ENCODE assay signal across 8 cellular contexts in the genomic region with DNA sequence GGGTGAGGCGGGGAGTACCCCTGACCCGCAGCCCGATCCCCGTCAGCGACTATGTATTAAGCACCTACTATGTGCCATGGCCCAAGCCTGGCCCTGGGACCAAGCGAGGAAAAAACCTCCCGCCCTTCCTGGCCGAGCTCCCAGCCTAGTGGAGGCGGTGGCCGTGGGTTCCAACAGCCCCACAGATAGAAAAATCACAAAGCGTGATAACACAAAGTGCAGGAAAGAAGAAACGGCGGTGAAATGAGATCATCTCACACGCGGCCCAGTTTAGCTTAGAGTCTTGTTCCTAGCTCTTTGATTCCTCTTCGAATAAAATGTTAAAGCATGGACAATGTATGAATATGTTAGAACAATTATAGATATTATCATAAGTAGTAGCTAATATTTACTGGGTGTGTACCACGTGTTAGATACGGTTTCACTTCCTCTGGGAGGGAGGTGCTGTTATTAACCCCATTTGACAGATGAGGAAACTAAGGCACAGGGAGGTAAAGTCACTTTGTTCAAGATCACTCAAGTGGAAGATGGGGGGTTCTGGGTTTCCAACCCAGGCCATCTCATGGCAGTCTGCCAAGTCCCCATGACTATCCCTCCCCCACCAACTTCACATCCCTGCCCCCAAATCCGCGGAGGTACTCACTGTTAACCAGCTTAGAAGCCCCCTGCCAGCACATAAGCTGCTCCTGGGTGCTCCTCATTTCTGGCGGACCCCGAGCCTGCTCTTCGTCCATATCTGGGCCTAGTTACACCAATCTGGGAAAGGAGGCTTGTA. TPM values are rescaled to one million over a fixed set of nuclear protein-coding genes. Genes with fewer than 3 reads are reported as not detected.
DNase-seq lines count a peak whose midpoint lies in the region; ATAC-seq and TF ChIP-seq lines count a peak whose summit lies in the region.

No MANE protein-coding gene starts in this region.

- H3K36me3 Mint-ChIP-seq in activated naive CD4-positive, alpha-beta T cell treated with anti-CD3 and anti-CD28 coated beads for 36 hours (ENCODE audit: low read depth): no peaks in the 10 kb centered on the region
- H3K36me3 Mint-ChIP-seq in activated naive CD4-positive, alpha-beta T cell treated with anti-CD3 and anti-CD28 coated beads, Interleukin-2, amount 50 U/mL, for 72 hours: no peaks in the 10 kb centered on the region
- H3K36me3 Mint-ChIP-seq in T-helper 2 cell treated with Interferon-gamma antibody and Interleukin-4, amounts not matched to agents 5 μg/mL and 100 μg/mL, for 36 hours (ENCODE audit: low read depth): no peaks in the 10 kb centered on the region
- H3K36me3 Mint-ChIP-seq in progenitor cell of endocrine pancreas (ENCODE audit: insufficient read depth): no peaks in the 10 kb centered on the region

- CTCF ChIA-PET in activated naive CD4-positive, alpha-beta T cell treated with anti-CD3 and anti-CD28 coated beads for 36 hours (lab: Charles Lee): interaction anchor here (0.5 to 4.0 kb wide), 25 partner anchors 8 to 191 kb away, joined by 3 to 35 read pairs (median 5); a partner anchor contains a TSS

- no peak for ATAC-seq in activated naive CD4-positive, alpha-beta T cell treated with anti-CD3 and anti-CD28 coated beads, Interleukin-2, amount 50 U/mL, for 72 hours
- ATAC-seq in upper lobe of right lung: no peak
- no peak for ATAC-seq in GM21528 (IDR thresholded peaks at IDR 0.05; ENCODE audit: low FRiP score, unreplicated experiment)

- DNase-seq in activated naive CD4-positive, alpha-beta T cell treated with anti-CD3 and anti-CD28 coated beads for 36 hours: no peak
- DNase-seq in activated naive CD4-positive, alpha-beta T cell treated with anti-CD3 and anti-CD28 coated beads, Interleukin-2, amount 50 U/mL, for 72 hours (ENCODE audit: low spot score in 2 of 2): no peak
- no peak for DNase-seq in T-helper 2 cell treated with Interferon-gamma antibody and Interleukin-4, amounts not matched to agents 5 μg/mL and 100 μg/mL, for 36 hours (ENCODE audit: low spot score)
- DNase-seq in upper lobe of right lung: no peak
- no peak for DNase-seq in activated CD8-positive, alpha-beta memory T cell treated with anti-CD3 and anti-CD28 coated beads for 24 hours
- no peak for DNase-seq in progenitor cell of endocrine pancreas (ENCODE audit: low spot score, unreplicated experiment)

- no peaks in the 10 kb centered on the region for H3K9me3 ChIP-seq in iPS-18c (ENCODE audit: control insufficient read depth, insufficient read depth, low read length)
- H3K9me3 ChIP-seq in upper lobe of right lung: no peaks in the 10 kb centered on the region

- peaks cover 30% of the 10 kb centered on the region for H3K4me1 Mint-ChIP-seq in activated naive CD4-positive, alpha-beta T cell treated with anti-CD3 and anti-CD28 coated beads for 36 hours (ENCODE audit: low read depth)
- peaks cover 21% of the 10 kb centered on the region for H3K4me1 Mint-ChIP-seq in T-helper 2 cell treated with Interferon-gamma antibody and Interleukin-4, amounts not matched to agents 5 μg/mL and 100 μg/mL, for 36 hours (ENCODE audit: low read depth)
- H3K4me1 Mint-ChIP-seq in progenitor cell of endocrine pancreas (ENCODE audit: low read depth): peaks cover 14% of the 10 kb centered on the region

- H3K27ac ChIP-seq in upper lobe of right lung: no peak overlapping the region

- H3K4me3 Mint-ChIP-seq in activated naive CD4-positive, alpha-beta T cell treated with anti-CD3 and anti-CD28 coated beads for 36 hours: peak overlapping the region; percentile 74
- H3K4me3 Mint-ChIP-seq in T-helper 2 cell treated with Interferon-gamma antibody and Interleukin-4, amounts not matched to agents 5 μg/mL and 100 μg/mL, for 36 hours: peak overlapping the region; percentile 71
- H3K4me3 Mint-ChIP-seq in progenitor cell of endocrine pancreas (ENCODE audit: low read depth): no peak overlapping the region

- H3K27me3 Mint-ChIP-seq in activated naive CD4-positive, alpha-beta T cell treated with anti-CD3 and anti-CD28 coated beads for 36 hours (ENCODE audit: low read depth): peaks cover 4% of the 10 kb centered on the region
- H3K27me3 Mint-ChIP-seq in T-helper 2 cell treated with Interferon-gamma antibody and Interleukin-4, amounts not matched to agents 5 μg/mL and 100 μg/mL, for 36 hours (ENCODE audit: low read depth): peaks cover 35% of the 10 kb centered on the region
- peaks cover 63% of the 10 kb centered on the region for H3K27me3 Mint-ChIP-seq in progenitor cell of endocrine pancreas

- no peak overlapping the region for H3K27ac Mint-ChIP-seq in activated naive CD4-positive, alpha-beta T cell treated with anti-CD3 and anti-CD28 coated beads for 36 hours
- peak overlapping the region in 1 of 2 donors; percentile 90 for H3K27ac Mint-ChIP-seq in activated naive CD4-positive, alpha-beta T cell treated with anti-CD3 and anti-CD28 coated beads, Interleukin-2, amount 50 U/mL, for 72 hours
- peak overlapping the region; percentile 78 for H3K27ac Mint-ChIP-seq in T-helper 2 cell treated with Interferon-gamma antibody and Interleukin-4, amounts not matched to agents 5 μg/mL and 100 μg/mL, for 36 hours
- no peak overlapping the region for H3K27ac Mint-ChIP-seq in progenitor cell of endocrine pancreas

- peak overlapping the region; percentile 64; the same call in 1 of the 2 replicates for H3K4me3 ChIP-seq in iPS-18c (ENCODE audit: insufficient read depth, low read depth, low read length)
- peak overlapping the region; percentile 10 for H3K4me3 ChIP-seq in upper lobe of right lung

- peaks cover 12% of the 10 kb centered on the region for H3K27me3 ChIP-seq in upper lobe of right lung

- H3K9me3 Mint-ChIP-seq in activated naive CD4-positive, alpha-beta T cell treated with anti-CD3 and anti-CD28 coated beads for 36 hours: no peaks in the 10 kb centered on the region
- no peaks in the 10 kb centered on the region for H3K9me3 Mint-ChIP-seq in activated naive CD4-positive, alpha-beta T cell treated with anti-CD3 and anti-CD28 coated beads, Interleukin-2, amount 50 U/mL, for 72 hours
- no peaks in the 10 kb centered on the region for H3K9me3 Mint-ChIP-seq in T-helper 2 cell treated with Interferon-gamma antibody and Interleukin-4, amounts not matched to agents 5 μg/mL and 100 μg/mL, for 36 hours
- H3K9me3 Mint-ChIP-seq in progenitor cell of endocrine pancreas (ENCODE audit: low read depth): no peaks in the 10 kb centered on the region

- no peaks in the 10 kb centered on the region for H3K36me3 ChIP-seq in upper lobe of right lung

- TF ChIP-seq CTCF in upper lobe of right lung (IDR thresholded peaks at IDR 0.05): no peak
- no peak for TF ChIP-seq CTCF in progenitor cell of endocrine pancreas (IDR thresholded peaks at IDR 0.05; ENCODE audit: unreplicated experiment)

- intact Hi-C loops in activated naive CD4-positive, alpha-beta T cell treated with anti-CD3 and anti-CD28 coated beads for 36 hours (cut with micrococcal nuclease): loop anchor here (1.0 to 2.0 kb wide), 7 partner anchors 13 to 169 kb away; a partner anchor contains a TSS
- intact Hi-C loops in upper lobe of right lung (cut with DNase I): no loop called here

- H3K4me1 ChIP-seq in upper lobe of right lung: peaks cover 17% of the 10 kb centered on the region

RNA-seq across cellular contexts. Expression of a gene that starts 1.2 kb away (rescaled TPM):
- 1 to 10 TPM in 1 of 2 experiments, under 1 TPM in 1; 0.54 to 1.2 TPM for total RNA-seq in activated naive CD4-positive, alpha-beta T cell treated with anti-CD3 and anti-CD28 coated beads for 36 hours
- total RNA-seq in activated naive CD4-positive, alpha-beta T cell treated with anti-CD3 and anti-CD28 coated beads, Interleukin-2, amount 50 U/mL, for 72 hours: 1 to 10 TPM in 1 of 2 donors, under 1 TPM in 1; 0.82 to 1.8 TPM
- total RNA-seq in upper lobe of right lung (0.61 TPM), progenitor cell of endocrine pancreas (not detected in 2 replicates)

RNA-seq across cellular contexts. Expression of a gene that starts 3.2 kb away (rescaled TPM):
- total RNA-seq in activated naive CD4-positive, alpha-beta T cell treated with anti-CD3 and anti-CD28 coated beads for 36 hours: 1 to 10 TPM; 3.3 to 3.4 TPM
- total RNA-seq in activated naive CD4-positive, alpha-beta T cell treated with anti-CD3 and anti-CD28 coated beads, Interleukin-2, amount 50 U/mL, for 72 hours: 1 to 10 TPM; 1.4 to 2.1 TPM
- total RNA-seq in upper lobe of right lung: 67.6 TPM
- total RNA-seq in progenitor cell of endocrine pancreas: not detected in 2 replicates

RNA-seq across cellular contexts. Expression of a gene that starts 7.0 kb away (rescaled TPM):
- 1 to 10 TPM; 1.1 to 1.7 TPM for total RNA-seq in activated naive CD4-positive, alpha-beta T cell treated with anti-CD3 and anti-CD28 coated beads for 36 hours
- total RNA-seq in activated naive CD4-positive, alpha-beta T cell treated with anti-CD3 and anti-CD28 coated beads, Interleukin-2, amount 50 U/mL, for 72 hours: 1 to 10 TPM; 1.5 to 2.7 TPM
- total RNA-seq in upper lobe of right lung (6.7 TPM), progenitor cell of endocrine pancreas (0.20 TPM in 1 of 2 replicates, not detected in the other)

RNA-seq across cellular contexts. Expression of a gene that starts 12.7 kb away (rescaled TPM):
- 100 to 1,000 TPM; 289 to 294 TPM for total RNA-seq in activated naive CD4-positive, alpha-beta T cell treated with anti-CD3 and anti-CD28 coated beads for 36 hours
- 100 to 1,000 TPM; 279 to 283 TPM for total RNA-seq in activated naive CD4-positive, alpha-beta T cell treated with anti-CD3 and anti-CD28 coated beads, Interleukin-2, amount 50 U/mL, for 72 hours
- 124 TPM for total RNA-seq in upper lobe of right lung
- total RNA-seq in progenitor cell of endocrine pancreas: 0.62 and 1.2 TPM in 2 replicates

RNA-seq across cellular contexts. Expression of a gene that starts 26.2 kb away (rescaled TPM):
- total RNA-seq in activated naive CD4-positive, alpha-beta T cell treated with anti-CD3 and anti-CD28 coated beads for 36 hours: not detected
- not detected for total RNA-seq in activated naive CD4-positive, alpha-beta T cell treated with anti-CD3 and anti-CD28 coated beads, Interleukin-2, amount 50 U/mL, for 72 hours
- total RNA-seq in upper lobe of right lung (145 TPM), progenitor cell of endocrine pancreas (14.2 and 17.3 TPM in 2 replicates)

Comparison
In these comparisons a context has a peak if more than half of its experiments do, and no peak if none do; other contexts are left out.
1. RNA of a gene that starts 3.2 kb away (total RNA-seq): 67.6 TPM in upper lobe of right lung (single experiment); 3.3 to 3.4 TPM in activated naive CD4-positive, alpha-beta T cell treated with anti-CD3 and anti-CD28 coated beads for 36 hours, 1.4 to 2.1 TPM in activated naive CD4-positive, alpha-beta T cell treated with anti-CD3 and anti-CD28 coated beads, Interleukin-2, amount 50 U/mL, for 72 hours and not detected in progenitor cell of endocrine pancreas; every median in the first group is over 10 times any median in the second.